Comparison of ENCODE assay signal across 8 cellular contexts in genomic region chr14:64705406-64706118, GRCh38. TPM values are rescaled to one million over a fixed set of nuclear protein-coding genes. Genes with fewer than 3 reads are reported as not detected.
DNase-seq lines count a peak whose midpoint lies in the region; ATAC-seq and TF ChIP-seq lines count a peak whose summit lies in the region.

No MANE protein-coding gene starts in this region.

- no peaks in the 10 kb centered on the region for H3K9me3 ChIP-seq in T-helper 17 cell (ENCODE audit: control insufficient read depth, low read length, poor library complexity, severe bottlenecking)

- H3K27ac Mint-ChIP-seq in T-helper 17 cell: peak overlapping the region; percentile 98
- peak overlapping the region; percentile 34 to 75 (median 73) for H3K27ac Mint-ChIP-seq in nephron

- ATAC-seq in T-helper 17 cell (peak; percentile 68), GM21717 (IDR thresholded peaks at IDR 0.05; ENCODE audit: unreplicated experiment) (no peak)

- H3K4me3 Mint-ChIP-seq in T-helper 17 cell: peak overlapping the region; percentile 92
- peak overlapping the region; percentile 89 to 92 (median 90) for H3K4me3 Mint-ChIP-seq in nephron

- H3K36me3 Mint-ChIP-seq in T-helper 17 cell (ENCODE audit: low read depth): peaks cover 2% of the 10 kb centered on the region
- peaks cover 15% of the 10 kb centered on the region for H3K36me3 Mint-ChIP-seq in nephron (ENCODE audit: low read depth)

- H3K27me3 Mint-ChIP-seq in T-helper 17 cell (no peaks in the 10 kb centered on the region), nephron (ENCODE audit: low read depth) (peaks cover 14% of the 10 kb centered on the region)

- peaks cover 60% of the 10 kb centered on the region for H3K4me1 Mint-ChIP-seq in T-helper 17 cell
- peaks cover 73% of the 10 kb centered on the region for H3K4me1 Mint-ChIP-seq in nephron

- TF ChIP-seq CTCF in fibroblast of mammary gland (conservative IDR thresholded peaks at IDR 0.05; ENCODE audit: control insufficient read depth, insufficient read depth, low read depth, low read length): no peak
- TF ChIP-seq CTCF in nephron (IDR thresholded peaks at IDR 0.05; ENCODE audit: unreplicated experiment in 3 of 3): no peak

- DNase-seq in NCI-H748 (lab: John Stamatoyannopoulos, UW; ENCODE audit: unreplicated experiment) (peak; percentile 41), NCI-H748 treated with DMSO at 0.1 percent for 48 hours (lab: John Stamatoyannopoulos, UW) (no peak), T-helper 17 cell (peak in 1 of 3 donors; percentile 41), fibroblast of mammary gland (ENCODE audit: low read depth) (no peak), DMS 273 (lab: John Stamatoyannopoulos, UW; ENCODE audit: unreplicated experiment) (no peak), NCI-H2029 (lab: John Stamatoyannopoulos, UW) (no peak)

- no peaks in the 10 kb centered on the region for H3K9me3 Mint-ChIP-seq in nephron

- H3K4me3 ChIP-seq in fibroblast of mammary gland (ENCODE audit: control insufficient read depth, low read depth, low read length): peak overlapping the region; percentile 60

RNA-seq across cellular contexts. Expression of gene PLEKHG3, which starts 1.3 kb away (rescaled TPM):
- 10 to 100 TPM; 61.4 to 65.5 TPM for total RNA-seq in T-helper 17 cell
